Comparison of ENCODE assay signal across 22 cellular contexts in genomic region chr2:70012887-70013286, GRCh38.
"Had no signal": no experiment of that assay in that cellular context is flagged by ENCODE, and none has a peak within 500 bp of the region (broad histone marks: within the 10 kb centered on the region; RNA-seq: fewer than 3 reads in every experiment).

No MANE protein-coding gene starts in this region.

- DNase-seq: dermis blood vessel endothelial cell; dorsolateral prefrontal cortex; effector CD4-positive, alpha-beta T cell; effector memory CD4-positive, alpha-beta T cell; erythroblast; esophagus squamous epithelium; foreskin fibroblast; foreskin melanocyte; gastrocnemius medialis; glutamatergic neuron; heart right ventricle; hippocampal formation; left cardiac atrium; left lung; left ventricle myocardium superior; lower lobe of right lung; mesenchymal stem cell; mucosa of descending colon; naive B cell had no signal

- H3K4me3 Mint-ChIP-seq: mesothelial cell of epicardium, naive B cell had no signal

- ATAC-seq: esophagus mucosa, gastrocnemius medialis, heart right ventricle, left cardiac atrium, left lung, left ventricle myocardium superior, lower lobe of right lung, mucosa of descending colon had no signal

- H3K36me3 ChIP-seq: left lung, lower lobe of right lung had no signal

- H3K27ac ChIP-seq: coronary artery, dorsolateral prefrontal cortex, esophagus squamous epithelium, gastrocnemius medialis, heart right ventricle, left lung, lower lobe of right lung had no signal

- H3K27me3 ChIP-seq: dorsolateral prefrontal cortex, esophagus squamous epithelium, gastrocnemius medialis, heart right ventricle, left lung had no signal

- H3K4me3 ChIP-seq: coronary artery, dorsolateral prefrontal cortex, esophagus squamous epithelium, gastrocnemius medialis, heart right ventricle, left lung, lower lobe of right lung, mucosa of descending colon had no signal

- H3K27me3 Mint-ChIP-seq: naive B cell had no signal

- H3K27ac Mint-ChIP-seq: mesothelial cell of epicardium, naive B cell had no signal

- H3K9me3 ChIP-seq: esophagus squamous epithelium, gastrocnemius medialis, heart right ventricle, left lung, lower lobe of right lung, mucosa of descending colon had no signal
